ENCODE assay signal across 8 cellular contexts in genomic region chr6:29887330-29887818, GRCh38. TPM values are rescaled to one million over a fixed set of nuclear protein-coding genes. Genes with fewer than 3 reads are reported as not detected.
DNase-seq lines count a peak whose midpoint lies in the region; ATAC-seq and TF ChIP-seq lines count a peak whose summit lies in the region.

No MANE protein-coding gene starts in this region.

- no peaks in the 10 kb centered on the region for H3K9me3 ChIP-seq in CD8-positive, alpha-beta T cell (ENCODE audit: low read length)
- H3K9me3 ChIP-seq in Karpas-422 (ENCODE audit: low read length), result no peaks in the 10 kb centered on the region

- H3K4me1 Mint-ChIP-seq in CD8-positive, alpha-beta T cell (ENCODE audit: low read depth), result peaks cover 8% of the 10 kb centered on the region
- peaks cover 9% of the 10 kb centered on the region for H3K4me1 Mint-ChIP-seq in activated T-helper 2 cell treated with anti-CD3 and anti-CD28 coated beads, Interferon-gamma antibody, Interleukin-2, Interleukin-4, amounts not matched to agents 10 μg/mL and 5 μg/mL and 100 μg/mL, durations not matched to agents 14 hours and 24 hours and 36 hours (ENCODE audit: low read depth)
- peaks cover 12% of the 10 kb centered on the region for H3K4me1 Mint-ChIP-seq in osteocyte (ENCODE audit: unreplicated experiment)

- H4K20me1 ChIP-seq in Karpas-422 (ENCODE audit: insufficient read depth, low read depth, low read length), result no peaks in the 10 kb centered on the region

- H3K79me2 ChIP-seq in Karpas-422 (ENCODE audit: low read length), result no peaks in the 10 kb centered on the region

- H3K4me2 ChIP-seq in Karpas-422 (ENCODE audit: low read depth, low read length, poor library complexity, severe bottlenecking), result peak overlapping the region; percentile 55

- H3K4me3 Mint-ChIP-seq in CD8-positive, alpha-beta T cell, result peak overlapping the region; percentile 85
- peak overlapping the region; percentile 81 for H3K4me3 Mint-ChIP-seq in activated T-helper 2 cell treated with anti-CD3 and anti-CD28 coated beads, Interferon-gamma antibody, Interleukin-2, Interleukin-4, amounts not matched to agents 10 μg/mL and 5 μg/mL and 100 μg/mL, durations not matched to agents 14 hours and 24 hours and 36 hours (ENCODE audit: low read depth)
- H3K4me3 Mint-ChIP-seq in osteocyte (ENCODE audit: unreplicated experiment), result peak overlapping the region; percentile 77

- intact Hi-C loops in CD8-positive, alpha-beta T cell (cut with DNase I, micrococcal nuclease), result loop anchor here (5.0 kb wide), 2 partner anchors 40 to 180 kb away; partner anchors contain the start of gene PPP1R11 (in 1 of the 2)
- intact Hi-C loops in activated T-helper 2 cell treated with anti-CD3 and anti-CD28 coated beads, Interferon-gamma antibody, Interleukin-2, Interleukin-4, amounts not matched to agents 10 μg/mL and 5 μg/mL and 100 μg/mL, durations not matched to agents 14 hours and 24 hours and 36 hours (cut with micrococcal nuclease), result loop anchor here (10.0 kb wide), 1 partner anchor 77 kb away; no protein-coding TSS in a partner anchor

- H3K4me3 ChIP-seq in CD8-positive, alpha-beta T cell (ENCODE audit: low read depth, low read length), result peak overlapping the region; percentile 72
- peak overlapping the region; percentile 66; the same call in 1 of the 2 replicates for H3K4me3 ChIP-seq in Karpas-422 (ENCODE audit: low read length)

- peaks cover 4% of the 10 kb centered on the region for H3K36me3 Mint-ChIP-seq in CD8-positive, alpha-beta T cell
- H3K36me3 Mint-ChIP-seq in activated T-helper 2 cell treated with anti-CD3 and anti-CD28 coated beads, Interferon-gamma antibody, Interleukin-2, Interleukin-4, amounts not matched to agents 10 μg/mL and 5 μg/mL and 100 μg/mL, durations not matched to agents 14 hours and 24 hours and 36 hours (ENCODE audit: low read depth), result peaks cover 15% of the 10 kb centered on the region
- no peaks in the 10 kb centered on the region for H3K36me3 Mint-ChIP-seq in osteocyte (ENCODE audit: unreplicated experiment)

- peak; percentile 27 for ATAC-seq in CD8-positive, alpha-beta T cell
- peak; percentile 28 for ATAC-seq in GM21526 (IDR thresholded peaks at IDR 0.05; ENCODE audit: low FRiP score, unreplicated experiment)
- peak; percentile 27 for ATAC-seq in foreskin keratinocyte

- CTCF ChIA-PET in CD8-positive, alpha-beta T cell (lab: Charles Lee), result no interaction called here

- DNase-seq in CD8-positive, alpha-beta T cell, result peak in 6 of 7 experiments; percentile 8 to 62 (median 36)
- DNase-seq in Karpas-422 (no peak), foreskin keratinocyte (peak in 1 of 2 donors; percentile 45), osteocyte (ENCODE audit: extremely low spot score, unreplicated experiment) (no peak), NCI-H1436 (lab: John Stamatoyannopoulos, UW) (no peak), NCI-H446 treated with DMSO at 0.1 percent for 48 hours (lab: John Stamatoyannopoulos, UW) (no peak)
- DNase-seq in activated T-helper 2 cell treated with anti-CD3 and anti-CD28 coated beads, Interferon-gamma antibody, Interleukin-2, Interleukin-4, amounts not matched to agents 10 μg/mL and 5 μg/mL and 100 μg/mL, durations not matched to agents 14 hours and 24 hours and 36 hours (ENCODE audit: low spot score), result peak; percentile 17

- H3K9me2 ChIP-seq in Karpas-422 (replicated peaks; ENCODE audit: insufficient read depth, low read length), result no peaks in the 10 kb centered on the region

- no peaks in the 10 kb centered on the region for H3K27me3 Mint-ChIP-seq in CD8-positive, alpha-beta T cell (ENCODE audit: low read depth)
- peaks cover 28% of the 10 kb centered on the region for H3K27me3 Mint-ChIP-seq in activated T-helper 2 cell treated with anti-CD3 and anti-CD28 coated beads, Interferon-gamma antibody, Interleukin-2, Interleukin-4, amounts not matched to agents 10 μg/mL and 5 μg/mL and 100 μg/mL, durations not matched to agents 14 hours and 24 hours and 36 hours (ENCODE audit: low read depth)
- peaks cover 51% of the 10 kb centered on the region for H3K27me3 Mint-ChIP-seq in osteocyte (ENCODE audit: unreplicated experiment)

- peak overlapping the region; percentile 91 for H3K27ac ChIP-seq in CD8-positive, alpha-beta T cell (ENCODE audit: low read depth, low read length)
- H3K27ac ChIP-seq in Karpas-422 (ENCODE audit: low read length) (no peak overlapping the region), foreskin keratinocyte (peak overlapping the region; percentile 39)

- no peak for TF ChIP-seq CTCF in CD8-positive, alpha-beta T cell (IDR thresholded peaks at IDR 0.05)
- TF ChIP-seq CTCF in foreskin keratinocyte (conservative IDR thresholded peaks at IDR 0.05) (no peak), osteocyte (IDR thresholded peaks at IDR 0.05) (no peak)

- peak overlapping the region; percentile 59 for H3K9ac ChIP-seq in Karpas-422 (ENCODE audit: low read length)

- H3K4me1 ChIP-seq in CD8-positive, alpha-beta T cell (ENCODE audit: insufficient read depth, low read length), result peaks cover 10% of the 10 kb centered on the region
- H3K4me1 ChIP-seq in Karpas-422 (ENCODE audit: low read length) (peaks cover 12% of the 10 kb centered on the region), foreskin keratinocyte (no peaks in the 10 kb centered on the region)

- no peaks in the 10 kb centered on the region for H3K36me3 ChIP-seq in CD8-positive, alpha-beta T cell (ENCODE audit: insufficient read depth, low read length)
- no peaks in the 10 kb centered on the region for H3K36me3 ChIP-seq in Karpas-422 (ENCODE audit: insufficient read depth, low read length)

- POLR2A ChIA-PET in CD8-positive, alpha-beta T cell (lab: Charles Lee), result no interaction called here

- H3K27me3 ChIP-seq in CD8-positive, alpha-beta T cell (ENCODE audit: insufficient read depth, low read length), result no peaks in the 10 kb centered on the region
- H3K27me3 ChIP-seq in Karpas-422 (ENCODE audit: low read length) (no peaks in the 10 kb centered on the region), foreskin keratinocyte (no peaks in the 10 kb centered on the region)

- peaks cover 7% of the 10 kb centered on the region for H3K9me3 Mint-ChIP-seq in CD8-positive, alpha-beta T cell
- peaks cover 15% of the 10 kb centered on the region for H3K9me3 Mint-ChIP-seq in activated T-helper 2 cell treated with anti-CD3 and anti-CD28 coated beads, Interferon-gamma antibody, Interleukin-2, Interleukin-4, amounts not matched to agents 10 μg/mL and 5 μg/mL and 100 μg/mL, durations not matched to agents 14 hours and 24 hours and 36 hours
- no peaks in the 10 kb centered on the region for H3K9me3 Mint-ChIP-seq in osteocyte (ENCODE audit: unreplicated experiment)

- H2AFZ ChIP-seq in Karpas-422 (ENCODE audit: low read length), result no peak overlapping the region

- H3K27ac Mint-ChIP-seq in CD8-positive, alpha-beta T cell, result peak overlapping the region; percentile 88
- H3K27ac Mint-ChIP-seq in activated T-helper 2 cell treated with anti-CD3 and anti-CD28 coated beads, Interferon-gamma antibody, Interleukin-2, Interleukin-4, amounts not matched to agents 10 μg/mL and 5 μg/mL and 100 μg/mL, durations not matched to agents 14 hours and 24 hours and 36 hours, result peak overlapping the region; percentile 74
- peak overlapping the region; percentile 10 for H3K27ac Mint-ChIP-seq in osteocyte (ENCODE audit: unreplicated experiment)

RNA-seq across cellular contexts. Expression of gene HLA-A, which starts 55.0 kb away (rescaled TPM):
- total RNA-seq in CD8-positive, alpha-beta T cell, result 1,000 to 10,000 TPM; 2,151 to 2,183 TPM
- total RNA-seq in Karpas-422 (2014; rRNA removed; shearing (Covaris generic); ENCODE audit: low replicate concordance), result 739 and 1,496 TPM in 2 replicates
- 1,569 and 1,592 TPM in 2 replicates for total RNA-seq in activated T-helper 2 cell treated with anti-CD3 and anti-CD28 coated beads, Interferon-gamma antibody, Interleukin-2, Interleukin-4, amounts not matched to agents 10 μg/mL and 5 μg/mL and 100 μg/mL, durations not matched to agents 14 hours and 24 hours and 36 hours
- 230 and 262 TPM in 2 replicates for total RNA-seq in foreskin keratinocyte
- 273 and 304 TPM in 2 replicates for polyA plus RNA-seq in foreskin keratinocyte
- total RNA-seq in osteocyte, result 293 and 316 TPM in 2 replicates

RNA-seq across cellular contexts. Expression of gene HLA-G, which starts 59.7 kb away (rescaled TPM):
- total RNA-seq in CD8-positive, alpha-beta T cell, result 1 to 10 TPM; 6.9 to 7.2 TPM
- not detected in 2 replicates for total RNA-seq in Karpas-422 (2014; rRNA removed; shearing (Covaris generic); ENCODE audit: low replicate concordance)
- 1.1 and 1.2 TPM in 2 replicates for total RNA-seq in activated T-helper 2 cell treated with anti-CD3 and anti-CD28 coated beads, Interferon-gamma antibody, Interleukin-2, Interleukin-4, amounts not matched to agents 10 μg/mL and 5 μg/mL and 100 μg/mL, durations not matched to agents 14 hours and 24 hours and 36 hours
- total RNA-seq in foreskin keratinocyte (1.7 and 2.5 TPM in 2 replicates), osteocyte (0.32 and 0.68 TPM in 2 replicates)
- polyA plus RNA-seq in foreskin keratinocyte, result 1.9 and 4.2 TPM in 2 replicates

Comparison
In these comparisons a context has a peak if more than half of its experiments do, and no peak if none do; other contexts are left out.
1. DNase-seq: peak in CD8-positive, alpha-beta T cell (6 of 7) and activated T-helper 2 cell treated with anti-CD3 and anti-CD28 coated beads, Interferon-gamma antibody, Interleukin-2, Interleukin-4, amounts not matched to agents 10 μg/mL and 5 μg/mL and 100 μg/mL, durations not matched to agents 14 hours and 24 hours and 36 hours (single experiment); none in Karpas-422 (single experiment), osteocyte (single experiment), NCI-H1436 (single experiment) and NCI-H446 treated with DMSO at 0.1 percent for 48 hours (single experiment).
2. H3K27ac Mint-ChIP-seq: peak in every context shown above with its lines; median percentile 88 in CD8-positive, alpha-beta T cell; 74 in activated T-helper 2 cell treated with anti-CD3 and anti-CD28 coated beads, Interferon-gamma antibody, Interleukin-2, Interleukin-4, amounts not matched to agents 10 μg/mL and 5 μg/mL and 100 μg/mL, durations not matched to agents 14 hours and 24 hours and 36 hours; 10 in osteocyte.
3. Peak in every context shown above with its lines, with median percentiles within 50 percentile points of each other: ATAC-seq and H3K4me3 Mint-ChIP-seq.